In the genomic region with DNA sequence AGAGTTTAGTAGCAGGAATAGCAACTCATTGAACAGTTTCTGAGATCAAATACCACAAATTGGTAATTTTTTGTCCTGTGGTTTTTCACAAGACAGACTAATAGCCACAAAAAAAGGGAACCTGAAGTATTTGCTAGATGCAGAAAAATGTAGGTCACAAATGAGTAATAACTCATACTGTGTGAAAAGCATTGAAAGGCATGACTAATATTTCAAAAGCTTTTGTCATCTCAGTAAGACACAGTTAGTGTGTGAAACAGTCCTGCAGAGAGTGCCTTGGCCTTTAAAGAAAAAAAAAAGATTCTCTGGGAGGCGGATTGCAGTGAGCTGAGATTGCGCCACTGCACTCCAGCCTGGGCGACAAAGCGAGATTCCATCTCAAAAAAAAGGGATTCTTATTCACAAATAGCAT, we compare ENCODE assay signal across 9 cellular contexts. TPM values are rescaled to one million over a fixed set of nuclear protein-coding genes. Genes with fewer than 3 reads are reported as not detected.
DNase-seq lines count a peak whose midpoint lies in the region; ATAC-seq and TF ChIP-seq lines count a peak whose summit lies in the region.
"Had no signal": no experiment of that assay in that cellular context is flagged by ENCODE, and none has a peak within 500 bp of the region (broad histone marks: within the 10 kb centered on the region; RNA-seq: fewer than 3 reads in every experiment).

No MANE protein-coding gene starts in this region.

- no peaks in the 10 kb centered on the region for H3K9me3 ChIP-seq in mammary epithelial cell (replicated peaks; ENCODE audit: insufficient read depth, low read length)
- H3K9me3 ChIP-seq in Peyer's patch: peaks cover 0 to 6% (median 0%) of the 10 kb centered on the region in 4 donors

- in situ Hi-C loops in mammary epithelial cell (cut with MboI; ENCODE audit: low sequenced_read_pairs in 2 of 2): no loop called here

- no peaks in the 10 kb centered on the region for H3K4me1 ChIP-seq in mammary epithelial cell (ENCODE audit: insufficient read depth, low read length)
- H3K4me1 ChIP-seq in Peyer's patch: no peaks in the 10 kb centered on the region

- TF ChIP-seq CTCF in mammary epithelial cell (conservative IDR thresholded peaks at IDR 0.05 in 1 of 2, IDR thresholded peaks at IDR 0.05 in 1 of 2; ENCODE audit: extremely low read depth in 1 of 2, insufficient read depth in 1 of 2, low read depth in 1 of 2, low read length in 2 of 2) (no peak), Peyer's patch (IDR thresholded peaks at IDR 0.05) (no peak), omental fat pad (IDR thresholded peaks at IDR 0.05) (no peak)

- intact Hi-C loops in mammary epithelial cell (cut with micrococcal nuclease): no loop called here

- H3K9ac ChIP-seq in mammary epithelial cell (ENCODE audit: insufficient read depth, low read length): no peak overlapping the region

- ATAC-seq in GM21367 (IDR thresholded peaks at IDR 0.05; ENCODE audit: unreplicated experiment) (peak; percentile 99), HG03469 (IDR thresholded peaks at IDR 0.05; ENCODE audit: unreplicated experiment) (peak; percentile 100), omental fat pad (ENCODE audit: low FRiP score) (no peak)

- no TSS peak for BruUV-seq in mammary epithelial cell (replicated peaks; lab: Mats Ljungman, UMichigan)

- WGBS in mammary epithelial cell (ENCODE audit: low coverage, missing lambda C conversion rate): 10% methylated on average over 4 of the region's 4 CpGs

- DNase-seq in AML-193 (lab: John Stamatoyannopoulos, UW) (peak; percentile 10 to 26), mammary epithelial cell (peak; percentile 87), Peyer's patch (no peak), NCI-H2107 treated with DMSO at 0.1 percent for 48 hours (lab: John Stamatoyannopoulos, UW; ENCODE audit: unreplicated experiment) (no peak), omental fat pad (ENCODE audit: low spot score) (no peak)
- no peak for DNase-seq in stimulated activated CD4-positive, alpha-beta T cell treated with anti-CD3 and anti-CD28 coated beads, Interleukin-4, amount 100 ng/mL, for 1 hour

- H3K36me3 ChIP-seq in mammary epithelial cell (ENCODE audit: insufficient read depth, low read length) (no peaks in the 10 kb centered on the region), Peyer's patch (no peaks in the 10 kb centered on the region)

- H3K4me2 ChIP-seq in mammary epithelial cell (ENCODE audit: insufficient read depth, low read depth, low read length): peak overlapping the region; percentile 18

- dilution Hi-C loops in mammary epithelial cell (cut with HindIII; ENCODE audit: low sequenced_read_pairs): no loop called here

- H3K27ac ChIP-seq in mammary epithelial cell (ENCODE audit: insufficient read depth, low read depth, low read length): peak overlapping the region; percentile 16
- no peak overlapping the region for H3K27ac ChIP-seq in Peyer's patch

- H3K4me3 ChIP-seq in mammary epithelial cell (replicated peaks in 1 of 3; ENCODE audit: insufficient read depth in 1 of 3, low read depth in 2 of 3, low read length in 3 of 3): no peak overlapping the region
- no peak overlapping the region for H3K4me3 ChIP-seq in Peyer's patch

- H3K27me3 ChIP-seq in mammary epithelial cell (ENCODE audit: insufficient read depth, low read length) (no peaks in the 10 kb centered on the region), Peyer's patch (no peaks in the 10 kb centered on the region)

- TF ChIP-seq POLR2A in Peyer's patch (IDR thresholded peaks at IDR 0.05): no peak

- no peak overlapping the region for H2AFZ ChIP-seq in mammary epithelial cell (ENCODE audit: low read depth, low read length)

- no peaks in the 10 kb centered on the region for H3K79me2 ChIP-seq in mammary epithelial cell (ENCODE audit: insufficient read depth, low read length)

- H4K20me1 ChIP-seq in mammary epithelial cell (ENCODE audit: insufficient read depth, low read length): no peaks in the 10 kb centered on the region

- CTCF ChIA-PET in mammary epithelial cell (lab: Charles Lee; ENCODE audit: low non-redundant PET): interaction anchor here (0.7 kb wide), 1 partner anchor 10 kb away, joined by 3 read pairs; no protein-coding TSS in a partner anchor

RNA-seq across cellular contexts. Expression of gene SLC25A31, which starts 31.4 kb away (rescaled TPM):
- total RNA-seq in mammary epithelial cell: not detected
- polyA plus RNA-seq in mammary epithelial cell: not detected
- not detected for polyA minus RNA-seq in mammary epithelial cell
- total RNA-seq in Peyer's patch: not detected
- total RNA-seq in omental fat pad: not detected
- total RNA-seq: pulmonary artery endothelial cell had no signal

Comparison
In these comparisons a context has a peak if more than half of its experiments do, and no peak if none do; other contexts are left out.
1. DNase-seq: peak in AML-193 (2 of 2) and mammary epithelial cell (single experiment); none in Peyer's patch (0 of 3), NCI-H2107 treated with DMSO at 0.1 percent for 48 hours (single experiment), omental fat pad (single experiment) and stimulated activated CD4-positive, alpha-beta T cell treated with anti-CD3 and anti-CD28 coated beads, Interleukin-4, amount 100 ng/mL, for 1 hour (single experiment).